1 cellular context compared by ENCODE assay signal in the genomic region with DNA sequence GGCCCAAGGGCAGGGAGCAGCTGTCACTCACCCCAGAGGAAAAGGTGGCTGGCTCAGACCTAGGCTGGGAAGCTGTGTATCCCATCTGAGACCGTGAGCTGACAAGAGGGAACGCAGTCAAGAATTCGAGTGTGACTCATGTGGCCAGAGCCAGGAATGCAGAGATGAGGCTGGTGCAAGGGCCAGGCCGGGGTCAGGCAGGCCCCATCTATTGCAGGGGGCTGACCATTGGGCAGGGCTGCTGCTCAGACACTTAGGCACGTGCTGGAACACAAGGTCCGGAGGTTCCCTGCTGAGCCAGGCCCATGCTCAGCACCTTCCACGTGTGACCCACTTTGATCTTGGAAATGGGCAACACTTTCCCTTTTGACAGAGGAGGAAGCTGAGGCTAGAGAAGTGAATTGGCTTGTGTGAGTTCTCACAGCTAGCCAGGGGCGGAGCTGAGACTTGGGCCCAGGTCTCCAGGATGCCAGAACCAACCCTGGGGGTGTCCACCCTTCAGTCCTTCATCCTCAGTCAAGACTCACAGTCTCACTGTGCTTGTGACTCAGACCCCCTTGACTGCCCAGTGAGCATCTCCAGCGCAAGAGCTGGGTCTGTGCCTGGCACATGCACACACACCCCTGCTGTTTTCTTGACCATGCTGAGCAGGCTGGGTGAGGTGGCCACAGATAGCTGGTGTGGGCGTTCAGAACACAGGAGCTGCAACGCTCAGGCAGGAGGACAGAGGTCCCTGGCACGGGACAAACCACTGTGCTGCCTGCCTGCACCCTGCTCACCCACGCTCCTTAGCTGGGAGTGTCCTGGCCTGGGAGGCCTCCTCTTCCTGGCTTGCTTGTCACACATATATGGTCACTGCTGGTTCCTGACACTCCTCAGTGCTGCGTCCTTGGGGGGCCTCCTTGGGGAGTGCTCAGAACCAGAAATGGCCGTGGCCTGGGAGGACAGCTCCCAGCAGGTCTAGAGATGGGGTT.
TF ChIP-seq lines count a peak whose summit lies in the region.

No MANE protein-coding gene starts in this region.

TF ChIP-seq in WTC11, 78 proteins besides CTCF, POLR2A, EP300 and RAD21 (continued from another document):
- TF ChIP-seq, protein P1, sequence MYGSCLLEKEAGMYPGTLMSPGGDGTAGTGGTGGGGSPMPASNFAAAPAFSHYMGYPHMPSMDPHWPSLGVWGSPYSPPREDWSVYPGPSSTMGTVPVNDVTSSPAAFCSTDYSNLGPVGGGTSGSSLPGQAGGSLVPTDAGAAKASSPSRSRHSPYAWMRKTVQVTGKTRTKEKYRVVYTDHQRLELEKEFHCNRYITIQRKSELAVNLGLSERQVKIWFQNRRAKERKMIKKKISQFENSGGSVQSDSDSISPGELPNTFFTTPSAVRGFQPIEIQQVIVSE (CRISPR knock-in tag; IDR thresholded peaks at IDR 0.05; ENCODE audit: borderline replicate concordance): no peak
- no peak for TF ChIP-seq SMAD3 (CRISPR knock-in tag; IDR thresholded peaks at IDR 0.05; ENCODE audit: borderline replicate concordance)
- TF ChIP-seq, protein P2, sequence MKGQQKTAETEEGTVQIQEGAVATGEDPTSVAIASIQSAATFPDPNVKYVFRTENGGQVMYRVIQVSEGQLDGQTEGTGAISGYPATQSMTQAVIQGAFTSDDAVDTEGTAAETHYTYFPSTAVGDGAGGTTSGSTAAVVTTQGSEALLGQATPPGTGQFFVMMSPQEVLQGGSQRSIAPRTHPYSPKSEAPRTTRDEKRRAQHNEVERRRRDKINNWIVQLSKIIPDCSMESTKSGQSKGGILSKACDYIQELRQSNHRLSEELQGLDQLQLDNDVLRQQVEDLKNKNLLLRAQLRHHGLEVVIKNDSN (CRISPR knock-in tag; IDR thresholded peaks at IDR 0.05): no peak
- TF ChIP-seq GABPB1 (CRISPR knock-in tag; IDR thresholded peaks at IDR 0.05): no peak
- TF ChIP-seq, protein P3, sequence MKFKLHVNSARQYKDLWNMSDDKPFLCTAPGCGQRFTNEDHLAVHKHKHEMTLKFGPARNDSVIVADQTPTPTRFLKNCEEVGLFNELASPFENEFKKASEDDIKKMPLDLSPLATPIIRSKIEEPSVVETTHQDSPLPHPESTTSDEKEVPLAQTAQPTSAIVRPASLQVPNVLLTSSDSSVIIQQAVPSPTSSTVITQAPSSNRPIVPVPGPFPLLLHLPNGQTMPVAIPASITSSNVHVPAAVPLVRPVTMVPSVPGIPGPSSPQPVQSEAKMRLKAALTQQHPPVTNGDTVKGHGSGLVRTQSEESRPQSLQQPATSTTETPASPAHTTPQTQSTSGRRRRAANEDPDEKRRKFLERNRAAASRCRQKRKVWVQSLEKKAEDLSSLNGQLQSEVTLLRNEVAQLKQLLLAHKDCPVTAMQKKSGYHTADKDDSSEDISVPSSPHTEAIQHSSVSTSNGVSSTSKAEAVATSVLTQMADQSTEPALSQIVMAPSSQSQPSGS (CRISPR knock-in tag; IDR thresholded peaks at IDR 0.05; ENCODE audit: borderline replicate concordance, low read depth): no peak
- no peak for TF ChIP-seq CREB1 (CRISPR knock-in tag; IDR thresholded peaks at IDR 0.05)
- TF ChIP-seq TEAD4 (CRISPR knock-in tag; IDR thresholded peaks at IDR 0.05): no peak
- no peak for TF ChIP-seq NFATC4 (CRISPR knock-in tag; IDR thresholded peaks at IDR 0.05)
